ENCODE assay signal across 10 cellular contexts in the genomic region with DNA sequence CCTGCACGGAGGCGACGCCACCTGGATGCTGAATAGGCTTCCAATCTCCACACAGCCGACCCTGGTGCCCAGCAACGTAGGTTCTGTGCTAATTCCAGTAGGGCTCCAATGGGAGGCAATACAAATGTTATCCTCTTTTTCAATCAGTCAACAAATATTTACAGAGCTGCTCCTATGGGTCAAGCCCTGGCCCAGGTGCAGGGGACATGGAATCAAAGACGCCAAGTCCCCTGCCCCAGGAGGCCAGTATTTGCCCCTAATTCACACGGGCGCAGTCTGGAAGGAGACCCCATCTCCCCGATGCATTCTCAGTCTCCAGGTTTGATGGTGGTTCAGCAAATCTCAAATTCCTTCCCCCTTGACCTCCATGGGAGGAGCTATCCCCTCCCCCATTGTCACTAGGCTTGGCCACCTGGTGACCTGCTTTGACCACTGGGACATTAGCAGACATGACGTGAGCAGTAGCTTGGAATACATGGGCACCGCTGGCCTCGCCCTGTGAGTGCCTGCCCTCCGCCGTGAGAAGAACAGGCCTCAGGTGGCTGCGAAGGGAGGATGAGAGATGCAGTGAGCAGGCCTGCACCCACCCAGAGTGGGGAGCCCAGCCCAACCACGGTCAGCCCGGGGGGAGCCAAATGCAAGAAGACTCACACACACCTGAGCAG. TPM values are rescaled to one million over a fixed set of nuclear protein-coding genes. Genes with fewer than 3 reads are reported as not detected.
DNase-seq lines count a peak whose midpoint lies in the region; ATAC-seq, FAIRE-seq and TF ChIP-seq lines count a peak whose summit lies in the region.
"Not testable (repeated sequence)": the region's sequence is repeated elsewhere in the genome, so short reads cannot be mapped to it uniquely, and the experiment has no call there.
"Had no signal": no experiment of that assay in that cellular context is flagged by ENCODE, and none has a peak within 500 bp of the region (broad histone marks: within the 10 kb centered on the region; RNA-seq: fewer than 3 reads in every experiment).

No MANE protein-coding gene starts in this region.

- FAIRE-seq in HTR-8/SVneo (lab: Jason Lieb, UNC) (peak; percentile 55), HepG2 (lab: Jason Lieb, UNC) (peak; percentile 56)

- peaks cover 83% of the 10 kb centered on the region for H3K79me2 ChIP-seq in HepG2 (ENCODE audit: insufficient read depth, low read length)
- H3K79me2 ChIP-seq in neural progenitor cell (ENCODE audit: low read depth): not testable (repeated sequence)

- not testable (repeated sequence) for H3K27me3 ChIP-seq in HepG2 (ENCODE audit: control insufficient read depth in 1 of 2, insufficient read depth in 2 of 2, low read length in 2 of 2); neural progenitor cell

- peaks cover 63% of the 10 kb centered on the region for H4K20me1 ChIP-seq in HepG2 (ENCODE audit: insufficient read depth, low read length)
- not testable (repeated sequence) for H4K20me1 ChIP-seq in neural progenitor cell (ENCODE audit: low read depth)

- peak overlapping the region; percentile 90 for H3K4me2 ChIP-seq in HepG2 (ENCODE audit: low read depth, low read length)
- not testable (repeated sequence) for H3K4me2 ChIP-seq in neural progenitor cell

- ATAC-seq in HepG2: peak; percentile 10

- TF ChIP-seq POLR2A in HepG2 (IDR thresholded peaks at IDR 0.05; ENCODE audit: insufficient read depth in 1 of 2, low read depth in 2 of 2, low read length in 2 of 2): not testable (repeated sequence)

- 38% methylated on average over 14 of the region's 17 CpGs for WGBS in HepG2 (ENCODE audit: low lambda C conversion rate)

- not testable (repeated sequence) for H3K9me3 ChIP-seq in HepG2 (ENCODE audit: low read length); neural progenitor cell (ENCODE audit: low read depth)

- peaks cover 13% of the 10 kb centered on the region for H3K27me3 Mint-ChIP-seq in neural progenitor cell (ENCODE audit: insufficient read depth, low read depth)
- H3K27me3 Mint-ChIP-seq in type B pancreatic cell: not testable (repeated sequence)

- peak in 1 of 2 experiments; percentile 11; a peak in 1 of 4 replicates for TF ChIP-seq EP300 in HepG2 (IDR thresholded peaks at IDR 0.05; ENCODE audit: low read depth in 2 of 2, low read length in 2 of 2)
- not testable (repeated sequence) for TF ChIP-seq EP300 in HepG2 (CRISPR knock-in tag; IDR thresholded peaks at IDR 0.05; ENCODE audit: borderline replicate concordance)

- DNase-seq in HTR-8/SVneo (ENCODE audit: insufficient read length, low spot score); HepG2 (ENCODE audit: low spot score); neural progenitor cell (ENCODE audit: low spot score); type B pancreatic cell (ENCODE audit: extremely low spot score, unreplicated experiment): not testable (repeated sequence)
- DNase-seq in NCI-H748 (lab: John Stamatoyannopoulos, UW; ENCODE audit: unreplicated experiment): peak; percentile 71
- peak; percentile 91 to 94 for DNase-seq in SHP77 (lab: John Stamatoyannopoulos, UW)

- CTCF ChIA-PET in HepG2 (lab: Yijun Ruan, JAX; ENCODE audit: low intra/inter-chr PET ratio, low total read pairs): not testable (repeated sequence)

- H3K4me1 Mint-ChIP-seq in neural progenitor cell: peaks cover 14% of the 10 kb centered on the region
- not testable (repeated sequence) for H3K4me1 Mint-ChIP-seq in type B pancreatic cell (ENCODE audit: unreplicated experiment)

- in situ Hi-C loops in HepG2 (cut with HindIII; ENCODE audit: extremely low pct_ligation_motif_present, low pct_unique_long_range_greater_than_20kb): not testable (repeated sequence)

- TF ChIP-seq RAD21 in HepG2 (CRISPR knock-in tag; IDR thresholded peaks at IDR 0.05): not testable (repeated sequence)

- H3F3A ChIP-seq in neural progenitor cell (ENCODE audit: low read depth): not testable (repeated sequence)

- H3K36me3 Mint-ChIP-seq in neural progenitor cell, type B pancreatic cell: not testable (repeated sequence)

- intact Hi-C loops in HepG2 (cut with micrococcal nuclease; ENCODE audit: unreplicated experiment): loop anchor here (5.0 kb wide), 1 partner anchor 165 kb away; a partner anchor contains a TSS

- peak overlapping the region; percentile 22 for H3K27ac ChIP-seq in HepG2 (ENCODE audit: extremely low read length, insufficient read depth, low read length)
- not testable (repeated sequence) for H3K27ac ChIP-seq in neural progenitor cell

- not testable (repeated sequence) for H3K9me3 Mint-ChIP-seq in neural progenitor cell, type B pancreatic cell

- H3K9ac ChIP-seq in HepG2 (ENCODE audit: insufficient read depth, low read depth, low read length); neural progenitor cell: not testable (repeated sequence)

- H2AFZ ChIP-seq in HepG2 (ENCODE audit: low read length); neural progenitor cell (replicated peaks): not testable (repeated sequence)

- POLR2A ChIA-PET in HepG2 (lab: Yijun Ruan, JAX): interaction anchor here (0.8 to 6.5 kb wide), 2 partner anchors 18 to 154 kb away, joined by 3 to 110 read pairs; a partner anchor contains a TSS

- not testable (repeated sequence) for TF ChIP-seq CTCF in HepG2 (CRISPR knock-in tag; IDR thresholded peaks at IDR 0.05); neural progenitor cell (IDR thresholded peaks at IDR 0.05); type B pancreatic cell (conservative IDR thresholded peaks at IDR 0.05)

- peaks cover 56% of the 10 kb centered on the region for H3K4me1 ChIP-seq in HepG2 (ENCODE audit: insufficient read depth, low read length)
- not testable (repeated sequence) for H3K4me1 ChIP-seq in neural progenitor cell

- H3K36me3 ChIP-seq in HepG2 (replicated peaks in 1 of 2; ENCODE audit: control insufficient read depth in 1 of 2, insufficient read depth in 2 of 2, low read length in 2 of 2): peaks cover 3 to 13% of the 10 kb centered on the region in 2 experiments; a peak in 4 of 5 replicates
- not testable (repeated sequence) for H3K36me3 ChIP-seq in neural progenitor cell

- peak overlapping the region; percentile 69 for H3K27ac Mint-ChIP-seq in neural progenitor cell
- peak overlapping the region; percentile 74 for H3K27ac Mint-ChIP-seq in type B pancreatic cell

- H3K4me3 Mint-ChIP-seq in neural progenitor cell, type B pancreatic cell: not testable (repeated sequence)

- peak overlapping the region in 2 of 3 experiments; percentile 5 to 83; a peak in 2 of 6 replicates for H3K4me3 ChIP-seq in HepG2 (replicated peaks in 1 of 3; ENCODE audit: insufficient read depth in 1 of 3, low read depth in 2 of 3, low read length in 3 of 3)
- H3K4me3 ChIP-seq in neural progenitor cell: not testable (repeated sequence)

- BruUV-seq in HepG2 (replicated peaks; lab: Mats Ljungman, UMichigan): not testable (repeated sequence)

RNA-seq across cellular contexts. Expression of a gene that starts 3.7 kb away (rescaled TPM):
- total RNA-seq in HepG2 (2016; rRNA removed; fragmentation: Illumina TruSeq; extraction: Trizol): 85.7 and 106 TPM in 2 replicates
- total RNA-seq in HepG2 (2016; cell fraction: cytosol; rRNA removed; fragmentation: Illumina TruSeq; extraction: Trizol; ENCODE audit: low read depth): 32.7 and 37.9 TPM in 2 replicates
- 85.8 and 97.2 TPM in 2 replicates for total RNA-seq in HepG2 (2016; cell fraction: insoluble cytoplasmic fraction; rRNA removed; fragmentation: Illumina TruSeq; extraction: Trizol)
- total RNA-seq in HepG2 (2016; cell fraction: membrane; rRNA removed; fragmentation: Illumina TruSeq; extraction: Trizol): 29.8 and 38.9 TPM in 2 replicates
- 97.3 and 115 TPM in 2 replicates for total RNA-seq in HepG2 (2016; cell fraction: nucleus; rRNA removed; fragmentation: Illumina TruSeq; extraction: Trizol)
- polyA plus RNA-seq in HepG2 (2011; rRNA removed): 66.8 and 70.0 TPM in 2 replicates
- polyA plus RNA-seq in HepG2 (2011; cell fraction: cytosol; rRNA removed): 69.7 and 71.1 TPM in 2 replicates
- polyA plus RNA-seq in HepG2 (2011; cell fraction: nucleus; rRNA removed): 186 and 199 TPM in 2 replicates
- 44.2 and 48.2 TPM in 2 replicates for polyA plus RNA-seq in HepG2 (2012)
- 21.5 and 23.0 TPM in 2 replicates for polyA plus RNA-seq in HepG2 (2016; cell fraction: cytosol; fragmentation: Illumina TruSeq; extraction: Trizol; ENCODE audit: low read depth)
- 68.8 and 71.9 TPM in 2 replicates for polyA plus RNA-seq in HepG2 (2016; cell fraction: insoluble cytoplasmic fraction; fragmentation: Illumina TruSeq; extraction: Trizol; ENCODE audit: low read depth)
- 18.4 and 18.5 TPM in 2 replicates for polyA plus RNA-seq in HepG2 (2016; cell fraction: membrane; fragmentation: Illumina TruSeq; extraction: Trizol; ENCODE audit: low read depth)
- polyA plus RNA-seq in HepG2 (2016; cell fraction: nucleus; fragmentation: Illumina TruSeq; extraction: Trizol; ENCODE audit: insufficient read depth, low read depth): 127 and 130 TPM in 2 replicates
- polyA minus RNA-seq in HepG2 (2011; rRNA and poly(A)+ RNA removed; ENCODE audit: low replicate concordance): 132 TPM in 1 of 2 replicates, not detected in the other
- polyA minus RNA-seq in HepG2 (2011; cell fraction: cytosol; rRNA and poly(A)+ RNA removed): 12.6 and 15.9 TPM in 2 replicates
- polyA minus RNA-seq in HepG2 (2011; cell fraction: nucleus; rRNA and poly(A)+ RNA removed): 114 and 132 TPM in 2 replicates
- total RNA-seq in neural progenitor cell (ENCODE audit: low replicate concordance): not detected in 2 replicates
- 0.70 TPM in 1 of 2 replicates, not detected in the other for total RNA-seq in type B pancreatic cell (ENCODE audit: low replicate concordance)
- total RNA-seq: CD4-positive, alpha-beta T cell; GM23338; HT-29; IMR-90 had no signal
- polyA plus RNA-seq: GM23338, IMR-90 had no signal

RNA-seq across cellular contexts. Expression of a gene that starts 18.6 kb away (rescaled TPM):
- total RNA-seq in HepG2 (2016; rRNA removed; fragmentation: Illumina TruSeq; extraction: Trizol): 13.0 and 20.2 TPM in 2 replicates
- 63.3 and 63.4 TPM in 2 replicates for total RNA-seq in HepG2 (2016; cell fraction: cytosol; rRNA removed; fragmentation: Illumina TruSeq; extraction: Trizol; ENCODE audit: low read depth)
- 11.2 and 21.0 TPM in 2 replicates for total RNA-seq in HepG2 (2016; cell fraction: insoluble cytoplasmic fraction; rRNA removed; fragmentation: Illumina TruSeq; extraction: Trizol)
- 26.8 and 28.3 TPM in 2 replicates for total RNA-seq in HepG2 (2016; cell fraction: membrane; rRNA removed; fragmentation: Illumina TruSeq; extraction: Trizol)
- total RNA-seq in HepG2 (2016; cell fraction: nucleus; rRNA removed; fragmentation: Illumina TruSeq; extraction: Trizol): 25.5 and 26.4 TPM in 2 replicates
- polyA plus RNA-seq in HepG2 (2011; rRNA removed): 23.8 and 24.6 TPM in 2 replicates
- 21.1 and 26.1 TPM in 2 replicates for polyA plus RNA-seq in HepG2 (2011; cell fraction: cytosol; rRNA removed)
- 58.9 and 72.7 TPM in 2 replicates for polyA plus RNA-seq in HepG2 (2011; cell fraction: nucleus; rRNA removed)
- 16.2 and 18.3 TPM in 2 replicates for polyA plus RNA-seq in HepG2 (2012)
- polyA plus RNA-seq in HepG2 (2016; cell fraction: cytosol; fragmentation: Illumina TruSeq; extraction: Trizol; ENCODE audit: low read depth): 6.1 and 6.3 TPM in 2 replicates
- 10.3 and 13.0 TPM in 2 replicates for polyA plus RNA-seq in HepG2 (2016; cell fraction: insoluble cytoplasmic fraction; fragmentation: Illumina TruSeq; extraction: Trizol; ENCODE audit: low read depth)
- polyA plus RNA-seq in HepG2 (2016; cell fraction: membrane; fragmentation: Illumina TruSeq; extraction: Trizol; ENCODE audit: low read depth): 7.4 and 8.4 TPM in 2 replicates
- polyA plus RNA-seq in HepG2 (2016; cell fraction: nucleus; fragmentation: Illumina TruSeq; extraction: Trizol; ENCODE audit: insufficient read depth, low read depth): 24.7 and 27.2 TPM in 2 replicates
- polyA minus RNA-seq in HepG2 (2011; rRNA and poly(A)+ RNA removed; ENCODE audit: low replicate concordance): 44.9 and 76.3 TPM in 2 replicates
- polyA minus RNA-seq in HepG2 (2011; cell fraction: cytosol; rRNA and poly(A)+ RNA removed): 24.6 and 25.1 TPM in 2 replicates
- 76.5 and 78.6 TPM in 2 replicates for polyA minus RNA-seq in HepG2 (2011; cell fraction: nucleus; rRNA and poly(A)+ RNA removed)
- 29.0 and 30.4 TPM in 2 replicates for total RNA-seq in neural progenitor cell (ENCODE audit: low replicate concordance)
- 28.3 and 36.9 TPM in 2 replicates for total RNA-seq in type B pancreatic cell (ENCODE audit: low replicate concordance)

Comparison
In these comparisons a context has a peak if more than half of its experiments do, and no peak if none do; other contexts are left out.
1. RNA of a gene that starts 3.7 kb away (total RNA-seq): 29.8 to 115 TPM in HepG2; 0.70 TPM in type B pancreatic cell and not detected in neural progenitor cell; every median in the first group is over 10 times any median in the second.